8 cellular contexts compared by ENCODE assay signal in the genomic region with DNA sequence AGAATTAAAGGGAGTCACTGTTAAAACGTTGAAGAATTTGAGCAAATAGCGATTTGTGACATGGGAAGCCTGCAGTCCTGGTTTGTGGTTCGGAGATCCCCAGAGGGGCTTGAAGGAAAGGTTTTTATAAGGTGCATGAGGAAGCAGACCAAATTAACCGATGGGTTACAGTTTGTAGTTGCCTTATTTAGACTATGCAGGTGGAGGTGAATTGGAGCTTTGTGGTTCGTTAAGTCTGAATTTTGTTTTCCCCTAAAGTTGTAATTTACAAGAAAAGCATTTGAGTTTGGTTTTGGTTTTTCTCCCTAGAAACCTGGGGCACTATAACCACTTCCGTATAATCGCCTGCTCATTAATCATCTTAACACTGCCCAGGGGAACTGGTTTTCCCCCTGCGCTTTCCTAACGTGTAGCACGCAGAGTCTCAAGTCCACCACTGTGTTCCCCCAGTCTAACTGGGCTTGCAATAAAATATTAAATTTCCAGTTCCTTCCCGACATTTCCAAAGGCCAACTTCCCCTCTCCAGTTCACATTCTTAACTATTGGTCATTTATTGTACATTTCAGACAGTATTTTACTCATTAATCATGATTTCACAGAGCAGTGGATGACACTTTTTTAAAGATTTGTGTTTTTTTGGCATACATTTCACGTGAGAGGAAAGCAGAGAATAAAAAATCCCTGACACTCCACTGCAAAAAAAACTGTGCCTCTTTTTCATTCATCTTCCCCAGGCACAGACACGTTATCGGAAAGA. TPM values are rescaled to one million over a fixed set of nuclear protein-coding genes. Genes with fewer than 3 reads are reported as not detected.
DNase-seq lines count a peak whose midpoint lies in the region; ATAC-seq, FAIRE-seq and TF ChIP-seq lines count a peak whose summit lies in the region.

No MANE protein-coding gene starts in this region.

- no peak for TF ChIP-seq POLR2A in NB4 (IDR thresholded peaks at IDR 0.05; ENCODE audit: extremely low read depth, insufficient read length)

- DNase-seq in activated effector memory CD4-positive, alpha-beta T cell treated with anti-CD3 and anti-CD28 coated beads, Interleukin-2, amount 50 U/mL, for 16 hours = peak; percentile 81
- no peak for DNase-seq in activated effector memory CD4-positive, alpha-beta T cell treated with Interleukin-2 at 50 U/mL for 16 hours
- DNase-seq in HCEC 1CT (peak; percentile 36), NB4 (ENCODE audit: low read depth) (peak; percentile 83), fibroblast of villous mesenchyme (ENCODE audit: low read depth) (peak; percentile 66), pancreas (no peak), GM19239 (ENCODE audit: insufficient read length, low spot score) (no peak)
- peak; percentile 47 for DNase-seq in activated CD4-positive, alpha-beta memory T cell treated with anti-CD3 and anti-CD28 coated beads, Interleukin-2, amount 10 ng/mL, durations not matched to agents 7 days and 5 days

- intact Hi-C loops in pancreas (cut with DNase I) = loop anchor here in 1 of 3 donors (10.0 kb wide), 1 partner anchor 60 kb away; no protein-coding TSS in a partner anchor

- CTCF ChIA-PET in activated CD4-positive, alpha-beta memory T cell treated with anti-CD3 and anti-CD28 coated beads, Interleukin-2, amount 10 ng/mL, durations not matched to agents 7 days and 5 days (lab: Charles Lee) = interaction anchor here (2.4 kb wide), 1 partner anchor 415 kb away, joined by 24 read pairs; a partner anchor contains a TSS

- 6 to 8% methylated on average over 14 of the region's 14 CpGs for WGBS in pancreas, 2 donors

- H3K27ac ChIP-seq in pancreas = peak overlapping the region; percentile 69 to 96 (median 87)

- peaks cover 71% of the 10 kb centered on the region for H3K36me3 Mint-ChIP-seq in activated CD4-positive, alpha-beta memory T cell treated with anti-CD3 and anti-CD28 coated beads, Interleukin-2, amount 10 ng/mL, durations not matched to agents 7 days and 5 days (ENCODE audit: low read depth)

- no peaks in the 10 kb centered on the region for H3K9me3 ChIP-seq in pancreas

- peak overlapping the region; percentile 97 for H3K27ac Mint-ChIP-seq in activated CD4-positive, alpha-beta memory T cell treated with anti-CD3 and anti-CD28 coated beads, Interleukin-2, amount 10 ng/mL, durations not matched to agents 7 days and 5 days

- H3K27me3 Mint-ChIP-seq in activated CD4-positive, alpha-beta memory T cell treated with anti-CD3 and anti-CD28 coated beads, Interleukin-2, amount 10 ng/mL, durations not matched to agents 7 days and 5 days = no peaks in the 10 kb centered on the region

- H3K27me3 ChIP-seq in pancreas = no peaks in the 10 kb centered on the region

- H3K4me3 ChIP-seq in NB4 (ENCODE audit: low read depth, low read length) (peak overlapping the region; percentile 95), fibroblast of villous mesenchyme (ENCODE audit: low read depth, low read length) (peak overlapping the region; percentile 97), pancreas (peak overlapping the region; percentile 79 to 100 (median 98))

- FAIRE-seq in pancreas (lab: Jason Lieb, UNC) = no peak
- FAIRE-seq in GM19239 (lab: Jason Lieb, UNC) = no peak

- peak overlapping the region; percentile 87 for H3K4me3 Mint-ChIP-seq in activated CD4-positive, alpha-beta memory T cell treated with anti-CD3 and anti-CD28 coated beads, Interleukin-2, amount 10 ng/mL, durations not matched to agents 7 days and 5 days

- no peaks in the 10 kb centered on the region for H3K36me3 ChIP-seq in pancreas

- POLR2A ChIA-PET in activated CD4-positive, alpha-beta memory T cell treated with anti-CD3 and anti-CD28 coated beads, Interleukin-2, amount 10 ng/mL, durations not matched to agents 7 days and 5 days (lab: Charles Lee) = interaction anchor here (0.8 to 4.2 kb wide), 19 partner anchors 8 to 971 kb away, joined by 3 to 63 read pairs (median 8); a partner anchor contains a TSS

- peaks cover 25% of the 10 kb centered on the region for H3K9me3 Mint-ChIP-seq in activated CD4-positive, alpha-beta memory T cell treated with anti-CD3 and anti-CD28 coated beads, Interleukin-2, amount 10 ng/mL, durations not matched to agents 7 days and 5 days

- H3K4me1 ChIP-seq in pancreas = peaks cover 5 to 40% (median 13%) of the 10 kb centered on the region in 3 donors

- H3K4me1 Mint-ChIP-seq in activated CD4-positive, alpha-beta memory T cell treated with anti-CD3 and anti-CD28 coated beads, Interleukin-2, amount 10 ng/mL, durations not matched to agents 7 days and 5 days = peaks cover 76% of the 10 kb centered on the region

- TF ChIP-seq CTCF in NB4 (IDR thresholded peaks at IDR 0.05; ENCODE audit: low read depth, low read length) = no peak
- no peak for TF ChIP-seq CTCF in fibroblast of villous mesenchyme (IDR thresholded peaks at IDR 0.05; ENCODE audit: insufficient read depth, low read depth, low read length)
- TF ChIP-seq CTCF in pancreas (IDR thresholded peaks at IDR 0.05) = no peak

- ATAC-seq in pancreas = peak; percentile 62 to 80 (median 68)

RNA-seq across cellular contexts. Expression of a gene that starts 0.9 kb away (rescaled TPM):
- 10 to 100 TPM; 86.2 to 88.3 TPM for total RNA-seq in activated CD4-positive, alpha-beta memory T cell treated with anti-CD3 and anti-CD28 coated beads, Interleukin-2, amount 10 ng/mL, durations not matched to agents 7 days and 5 days
- total RNA-seq in fibroblast of villous mesenchyme = 11.0 and 15.1 TPM in 2 replicates
- 10 to 100 TPM in 1 of 6 donors, 1 to 10 TPM in 5; 3.6 to 13.8 (median 6.0) TPM for total RNA-seq in pancreas
- 1 to 10 TPM; 1.2 to 3.2 TPM for polyA plus RNA-seq in pancreas

Comparison
In these comparisons a context has a peak if more than half of its experiments do, and no peak if none do; other contexts are left out.
1. DNase-seq: peak in activated effector memory CD4-positive, alpha-beta T cell treated with anti-CD3 and anti-CD28 coated beads, Interleukin-2, amount 50 U/mL, for 16 hours (single experiment), HCEC 1CT (single experiment), NB4 (single experiment), activated CD4-positive, alpha-beta memory T cell treated with anti-CD3 and anti-CD28 coated beads, Interleukin-2, amount 10 ng/mL, durations not matched to agents 7 days and 5 days (single experiment) and fibroblast of villous mesenchyme (single experiment); none in activated effector memory CD4-positive, alpha-beta T cell treated with Interleukin-2 at 50 U/mL for 16 hours (single experiment), pancreas (0 of 6) and GM19239 (single experiment).
2. Peak in every context shown above with its lines, with median percentiles within 50 percentile points of each other: H3K4me3 ChIP-seq.